ENCODE assay signal across 8 cellular contexts in the genomic region with DNA sequence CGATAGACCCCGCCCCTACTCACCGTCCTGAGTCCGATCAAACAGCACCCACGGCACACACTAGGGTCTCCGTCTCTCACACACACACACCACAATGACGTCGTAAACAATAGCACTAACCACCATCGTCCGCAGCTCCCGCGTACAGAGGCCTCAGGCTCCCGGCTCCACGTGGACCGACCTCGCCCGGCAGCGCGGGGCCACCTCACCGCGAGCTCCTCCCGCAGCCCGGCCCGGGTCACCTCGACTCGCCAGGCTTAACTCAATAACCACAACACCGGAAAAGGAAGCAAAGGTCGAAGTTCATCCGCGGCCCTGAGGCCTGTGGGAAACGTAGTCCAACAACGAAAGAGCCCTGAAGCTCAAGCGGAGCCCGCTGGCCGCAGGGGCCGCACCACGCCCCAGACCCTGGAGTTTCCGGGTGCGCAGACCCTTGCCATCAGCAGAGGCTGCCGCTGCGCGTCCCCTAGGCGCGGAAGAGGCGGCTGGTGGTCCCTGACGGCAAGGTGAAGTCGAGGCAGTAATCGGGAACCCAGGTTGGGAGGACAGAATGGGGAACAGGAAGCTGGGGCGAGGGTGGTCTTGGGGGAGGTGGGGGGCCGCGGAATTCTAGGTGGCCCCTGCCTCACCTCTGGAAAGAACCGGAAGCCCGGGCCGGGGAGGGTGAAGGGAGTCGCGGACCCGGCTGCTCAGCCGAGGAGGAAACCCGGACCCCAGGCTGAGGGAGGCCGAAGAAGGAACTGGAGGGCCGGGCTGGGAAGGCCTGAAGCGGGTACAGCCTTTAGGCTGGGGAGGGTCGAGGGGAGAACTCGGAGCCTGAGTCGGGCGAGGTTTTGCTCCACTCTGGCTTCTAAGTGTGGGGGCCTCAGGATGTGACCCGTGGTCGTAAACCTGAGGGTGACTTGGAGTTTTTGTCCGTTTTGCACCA. TPM values are rescaled to one million over a fixed set of nuclear protein-coding genes. Genes with fewer than 3 reads are reported as not detected.
DNase-seq lines count a peak whose midpoint lies in the region; TF ChIP-seq lines count a peak whose summit lies in the region.

Gene ZNF529 (minus strand): TSS at position 273 of the 928 bp plus-strand sequence. CDS start 946 bp downstream, outside the sequence.

- peak within 1 kb of the TSS; percentile 96 for H2AFZ ChIP-seq in neural cell (ENCODE audit: low read depth, low read length)

- peak within 1 kb of the TSS; percentile 88 for H3K9ac ChIP-seq in ES-I3 (ENCODE audit: low read depth, low read length)
- peak within 1 kb of the TSS; percentile 89 for H3K9ac ChIP-seq in neural cell (ENCODE audit: low read length)

- H3K4me1 ChIP-seq in ES-I3 (ENCODE audit: insufficient read depth, low read length): no peaks in the 10 kb centered on the region
- H3K4me1 ChIP-seq in stomach: peaks cover 8 to 30% (median 27%) of the 10 kb centered on the region in 4 donors

- peak in 1 of 4 donors; percentile 58 for TF ChIP-seq POLR2A in stomach (IDR thresholded peaks at IDR 0.05)

- H3K9me3 ChIP-seq in ES-I3 (ENCODE audit: control insufficient read depth, insufficient read depth, low read length): no peaks in the 10 kb centered on the region
- peaks cover 38% of the 10 kb centered on the region for H3K9me3 ChIP-seq in MG63
- peaks cover 6% of the 10 kb centered on the region for H3K9me3 ChIP-seq in neural cell (ENCODE audit: low read length)
- peaks cover 0 to 52% (median 26%) of the 10 kb centered on the region in 4 donors for H3K9me3 ChIP-seq in stomach

- H3K27ac ChIP-seq in neural cell (ENCODE audit: low read length) (peak within 1 kb of the TSS; percentile 87), stomach (peak within 1 kb of the TSS; percentile 83 to 90 (median 86))

- intact Hi-C loops in stomach (cut with DNase I; ENCODE audit: low total_unique reads): no loop called here

- TF ChIP-seq CTCF in foreskin fibroblast (IDR thresholded peaks at IDR 0.05; ENCODE audit: low read depth, low read length) (no peak), neural cell (IDR thresholded peaks at IDR 0.05; ENCODE audit: poor library complexity, severe bottlenecking) (peak; percentile 48), stomach (IDR thresholded peaks at IDR 0.05) (no peak)

- TF ChIP-seq RAD21 in neural cell (conservative IDR thresholded peaks at IDR 0.05): peak; percentile 30

- DNase-seq in H7 (peak; percentile 93), MG63 (peak; percentile 72), SHP77 (lab: John Stamatoyannopoulos, UW) (peak; percentile 94), foreskin fibroblast (peak; percentile 85 to 95), stomach (peak; percentile 90)
- peak; percentile 95 for DNase-seq in activated effector memory CD4-positive, alpha-beta T cell treated with anti-CD3 and anti-CD28 coated beads, Interleukin-2, amount 50 U/mL, for 16 hours

- WGBS in stomach, 5 donors: 0 to 1% (median 0%) methylated on average over 49 to 69 of the region's 69 CpGs

- H3K4me3 ChIP-seq in H7 (ENCODE audit: insufficient read depth, low read depth, low read length) (peak within 1 kb of the TSS; percentile 89), MG63 (peak within 1 kb of the TSS; percentile 52), foreskin fibroblast (ENCODE audit: low read depth in 1 of 2, low read length in 2 of 2) (peak within 1 kb of the TSS; percentile 63 to 87), neural cell (ENCODE audit: low read length) (peak within 1 kb of the TSS; percentile 79), stomach (peak within 1 kb of the TSS; percentile 61 to 84 (median 81))

- H3K4me2 ChIP-seq in neural cell (ENCODE audit: low read length): peak within 1 kb of the TSS; percentile 93

- H4K20me1 ChIP-seq in neural cell (ENCODE audit: insufficient read depth): no peaks in the 10 kb centered on the region

- peaks cover 43% of the 10 kb centered on the region for H3K79me2 ChIP-seq in neural cell (replicated peaks; ENCODE audit: insufficient read depth, low read length)

- H3K9me2 ChIP-seq in neural cell (ENCODE audit: insufficient read depth, low read length): no peaks in the 10 kb centered on the region

- H3F3A ChIP-seq in neural cell (ENCODE audit: insufficient read depth, low read length, poor library complexity, severe bottlenecking): no peaks in the 10 kb centered on the region

- TF ChIP-seq EP300 in neural cell (conservative IDR thresholded peaks at IDR 0.05; ENCODE audit: poor library complexity, severe bottlenecking) (peak; percentile 59), stomach (IDR thresholded peaks at IDR 0.05) (no peak)

- H3K36me3 ChIP-seq in ES-I3 (ENCODE audit: insufficient read depth, low read length) (peaks cover 11% of the 10 kb centered on the region), H7 (replicated peaks; ENCODE audit: control insufficient read depth, insufficient read depth, low read length) (peaks cover 6% of the 10 kb centered on the region), MG63 (peaks cover 21% of the 10 kb centered on the region), neural cell (ENCODE audit: insufficient read depth, low read length) (peaks cover 7% of the 10 kb centered on the region), stomach (peaks cover 10 to 58% (median 51%) of the 10 kb centered on the region in 4 donors)

- H3K27me3 ChIP-seq in H7 (ENCODE audit: control insufficient read depth, insufficient read depth, low read length): no peaks in the 10 kb centered on the region
- H3K27me3 ChIP-seq in MG63: no peaks in the 10 kb centered on the region
- no peaks in the 10 kb centered on the region for H3K27me3 ChIP-seq in neural cell (ENCODE audit: insufficient read depth, low read depth, low read length)
- no peaks in the 10 kb centered on the region for H3K27me3 ChIP-seq in stomach

TF ChIP-seq in neural cell, 6 proteins besides CTCF, POLR2A, EP300 and RAD21:
- TF ChIP-seq REST (IDR thresholded peaks at IDR 0.05; ENCODE audit: borderline replicate concordance): no peak
- TF ChIP-seq SMC3 (conservative IDR thresholded peaks at IDR 0.05; ENCODE audit: poor library complexity): peak; percentile 53
- peak; percentile 89 for TF ChIP-seq POLR2AphosphoS5 (IDR thresholded peaks at IDR 0.05)
- no peak for TF ChIP-seq EZH2 (IDR thresholded peaks at IDR 0.05; ENCODE audit: borderline replicate concordance, insufficient read depth, low read length, poor library complexity, severe bottlenecking)
- peak; percentile 71 for TF ChIP-seq TAF1 (IDR thresholded peaks at IDR 0.05; ENCODE audit: low read depth)
- TF ChIP-seq MXI1 (conservative IDR thresholded peaks at IDR 0.05; ENCODE audit: poor library complexity, severe bottlenecking): peak; percentile 96

RNA-seq across cellular contexts. Expression of gene ZNF529, which starts in this region (rescaled TPM):
- total RNA-seq in H7 (2014; rRNA removed; shearing (Covaris generic)): 6.0 and 8.2 TPM in 2 replicates
- total RNA-seq in MG63 (2014; rRNA removed; shearing (Covaris generic); ENCODE audit: low replicate concordance): 6.4 and 16.8 TPM in 2 replicates
- 53.7 and 54.5 TPM in 2 replicates for polyA plus RNA-seq in neural cell
- 57.9 and 61.1 TPM in 2 replicates for polyA minus RNA-seq in neural cell
- total RNA-seq in stomach: 10 to 100 TPM in 2 of 5 donors, 1 to 10 TPM in 3; 1.4 to 25.2 (median 5.3) TPM
- polyA plus RNA-seq in stomach: 1 to 10 TPM; 1.6 to 3.4 (median 2.9) TPM

Comparison
In these comparisons a context has a peak if more than half of its experiments do, and no peak if none do; other contexts are left out.
1. Peak in every context shown above with its lines: DNase-seq, H3K4me3 ChIP-seq and H3K27ac ChIP-seq.
2. RNA of gene ZNF529 (polyA plus RNA-seq): 53.7 to 54.5 TPM in neural cell; 1.6 to 3.4 TPM in stomach; every median in the first group is over 10 times any median in the second.